11 cellular contexts compared by ENCODE assay signal in genomic region chr7:117041007-117041406, GRCh38.
DNase-seq lines count a peak whose midpoint lies in the region; ATAC-seq and TF ChIP-seq lines count a peak whose summit lies in the region.
"Had no signal": no experiment of that assay in that cellular context is flagged by ENCODE, and none has a peak within 500 bp of the region (broad histone marks: within the 10 kb centered on the region; RNA-seq: fewer than 3 reads in every experiment).

No MANE protein-coding gene starts in this region.

- CTCF ChIA-PET in CD8-positive, alpha-beta T cell (lab: Charles Lee) = no interaction called here
- CTCF ChIA-PET in activated CD4-positive, alpha-beta memory T cell treated with anti-CD3 and anti-CD28 coated beads, Interleukin-2, amount 10 ng/mL, durations not matched to agents 7 days and 5 days (lab: Charles Lee) = no interaction called here

- no peak overlapping the region for H3K4me3 ChIP-seq in CD8-positive, alpha-beta T cell (ENCODE audit: low read depth, low read length)
- H3K4me3 ChIP-seq: lung had no signal

- H3K4me3 Mint-ChIP-seq in CD8-positive, alpha-beta T cell = no peak overlapping the region
- H3K4me3 Mint-ChIP-seq in activated CD4-positive, alpha-beta memory T cell treated with anti-CD3 and anti-CD28 coated beads, Interleukin-2, amount 10 ng/mL, durations not matched to agents 7 days and 5 days = no peak overlapping the region

- no peaks in the 10 kb centered on the region for H3K4me1 Mint-ChIP-seq in CD8-positive, alpha-beta T cell (ENCODE audit: low read depth)
- peaks cover 13% of the 10 kb centered on the region for H3K4me1 Mint-ChIP-seq in activated CD4-positive, alpha-beta memory T cell treated with anti-CD3 and anti-CD28 coated beads, Interleukin-2, amount 10 ng/mL, durations not matched to agents 7 days and 5 days

- H3K27ac ChIP-seq in CD8-positive, alpha-beta T cell (ENCODE audit: low read depth, low read length) = no peak overlapping the region
- H3K27ac ChIP-seq: WERI-Rb-1 had no signal

- H3K36me3 ChIP-seq in CD8-positive, alpha-beta T cell (ENCODE audit: insufficient read depth, low read length) = no peaks in the 10 kb centered on the region
- H3K36me3 ChIP-seq: WERI-Rb-1 had no signal

- no peaks in the 10 kb centered on the region for H3K27me3 ChIP-seq in CD8-positive, alpha-beta T cell (ENCODE audit: insufficient read depth, low read length)

- DNase-seq in NCI-H2171 treated with DMSO at 0.1 percent for 48 hours (lab: John Stamatoyannopoulos, UW) (peak; percentile 46), NCI-H2171 (lab: John Stamatoyannopoulos, UW) (no peak), iris pigment epithelial cell (ENCODE audit: low read depth) (peak; percentile 79), NCI-H226 (no peak)
- no peak for DNase-seq in CD8-positive, alpha-beta T cell
- DNase-seq in activated CD4-positive, alpha-beta memory T cell treated with anti-CD3 and anti-CD28 coated beads, Interleukin-2, amount 10 ng/mL, durations not matched to agents 7 days and 5 days = no peak
- DNase-seq: 8988T, WERI-Rb-1 had no signal

- intact Hi-C loops in CD8-positive, alpha-beta T cell (cut with DNase I, micrococcal nuclease) = no loop called here

- peak; percentile 90 for ATAC-seq in GM21515 (IDR thresholded peaks at IDR 0.05; ENCODE audit: unreplicated experiment)
- peak; percentile 94 for ATAC-seq in HG03280 (IDR thresholded peaks at IDR 0.05; ENCODE audit: unreplicated experiment)
- ATAC-seq in CD8-positive, alpha-beta T cell = no peak

- POLR2A ChIA-PET in CD8-positive, alpha-beta T cell (lab: Charles Lee) = no interaction called here
- POLR2A ChIA-PET in activated CD4-positive, alpha-beta memory T cell treated with anti-CD3 and anti-CD28 coated beads, Interleukin-2, amount 10 ng/mL, durations not matched to agents 7 days and 5 days (lab: Charles Lee) = no interaction called here

- H3K4me1 ChIP-seq in CD8-positive, alpha-beta T cell (ENCODE audit: insufficient read depth, low read length) = no peaks in the 10 kb centered on the region

- no peaks in the 10 kb centered on the region for H3K36me3 Mint-ChIP-seq in CD8-positive, alpha-beta T cell
- H3K36me3 Mint-ChIP-seq in activated CD4-positive, alpha-beta memory T cell treated with anti-CD3 and anti-CD28 coated beads, Interleukin-2, amount 10 ng/mL, durations not matched to agents 7 days and 5 days (ENCODE audit: low read depth) = no peaks in the 10 kb centered on the region

- TF ChIP-seq CTCF in CD8-positive, alpha-beta T cell (IDR thresholded peaks at IDR 0.05) = no peak

- H3K9me3 Mint-ChIP-seq in CD8-positive, alpha-beta T cell = no peaks in the 10 kb centered on the region
- no peaks in the 10 kb centered on the region for H3K9me3 Mint-ChIP-seq in activated CD4-positive, alpha-beta memory T cell treated with anti-CD3 and anti-CD28 coated beads, Interleukin-2, amount 10 ng/mL, durations not matched to agents 7 days and 5 days

- no peak overlapping the region for H3K27ac Mint-ChIP-seq in CD8-positive, alpha-beta T cell
- no peak overlapping the region for H3K27ac Mint-ChIP-seq in activated CD4-positive, alpha-beta memory T cell treated with anti-CD3 and anti-CD28 coated beads, Interleukin-2, amount 10 ng/mL, durations not matched to agents 7 days and 5 days

- no peaks in the 10 kb centered on the region for H3K27me3 Mint-ChIP-seq in CD8-positive, alpha-beta T cell (ENCODE audit: low read depth)
- H3K27me3 Mint-ChIP-seq in activated CD4-positive, alpha-beta memory T cell treated with anti-CD3 and anti-CD28 coated beads, Interleukin-2, amount 10 ng/mL, durations not matched to agents 7 days and 5 days = peaks cover 9% of the 10 kb centered on the region

- no peaks in the 10 kb centered on the region for H3K9me3 ChIP-seq in CD8-positive, alpha-beta T cell (ENCODE audit: low read length)

Comparison
In these comparisons a context has a peak if more than half of its experiments do, and no peak if none do; other contexts are left out.
1. DNase-seq: peak in NCI-H2171 treated with DMSO at 0.1 percent for 48 hours (single experiment) and iris pigment epithelial cell (single experiment); none in NCI-H2171 (single experiment), CD8-positive, alpha-beta T cell (0 of 7), NCI-H226 (single experiment) and activated CD4-positive, alpha-beta memory T cell treated with anti-CD3 and anti-CD28 coated beads, Interleukin-2, amount 10 ng/mL, durations not matched to agents 7 days and 5 days (single experiment).